Comparison of ENCODE assay signal across 8 cellular contexts in genomic region chr17:2395258-2396170, GRCh38. TPM values are rescaled to one million over a fixed set of nuclear protein-coding genes. Genes with fewer than 3 reads are reported as not detected.
A peak's percentile ranks its signal among the peaks of the same experiment; 100 is the strongest.
DNase-seq lines count a peak whose midpoint lies in the region; ATAC-seq and TF ChIP-seq lines count a peak whose summit lies in the region.

No MANE protein-coding gene starts in this region.

- CTCF ChIA-PET in activated CD4-positive, alpha-beta T cell treated with anti-CD3 and anti-CD28 coated beads, Interleukin-2, amount 10 ng/mL, durations not matched to agents 7 days and 5 days (lab: Charles Lee), result no interaction called here

- H3K4me3 ChIP-seq in iPS-20b (ENCODE audit: low read length) (peak overlapping the region; percentile 63; the same call in 1 of the 2 replicates), stomach (peak overlapping the region in 1 of 4 donors; percentile 26)

- POLR2A ChIA-PET in activated CD4-positive, alpha-beta T cell treated with anti-CD3 and anti-CD28 coated beads, Interleukin-2, amount 10 ng/mL, durations not matched to agents 7 days and 5 days (lab: Charles Lee), result no interaction called here

- peaks cover 12% of the 10 kb centered on the region for H3K36me3 Mint-ChIP-seq in activated CD4-positive, alpha-beta T cell treated with anti-CD3 and anti-CD28 coated beads, Interleukin-2, amount 10 ng/mL, durations not matched to agents 7 days and 5 days (ENCODE audit: low read depth)
- H3K36me3 Mint-ChIP-seq in activated naive CD8-positive, alpha-beta T cell, result no peaks in the 10 kb centered on the region

- H3K27me3 Mint-ChIP-seq in activated CD4-positive, alpha-beta T cell treated with anti-CD3 and anti-CD28 coated beads, Interleukin-2, amount 10 ng/mL, durations not matched to agents 7 days and 5 days, result no peaks in the 10 kb centered on the region
- no peaks in the 10 kb centered on the region for H3K27me3 Mint-ChIP-seq in activated naive CD8-positive, alpha-beta T cell

- no peak for ATAC-seq in HG02759 (IDR thresholded peaks at IDR 0.05; ENCODE audit: unreplicated experiment)

- H3K27ac Mint-ChIP-seq in activated CD4-positive, alpha-beta T cell treated with anti-CD3 and anti-CD28 coated beads, Interleukin-2, amount 10 ng/mL, durations not matched to agents 7 days and 5 days, result peak overlapping the region; percentile 78
- H3K27ac Mint-ChIP-seq in activated naive CD8-positive, alpha-beta T cell, result no peak overlapping the region

- H3K9ac ChIP-seq in iPS-20b (ENCODE audit: low read depth, low read length), result no peak overlapping the region; the same call in 1 of the 2 replicates

- H3K4me1 ChIP-seq in iPS-20b (ENCODE audit: insufficient read depth, low read length) (peaks cover 25% of the 10 kb centered on the region), stomach (peaks cover 61 to 78% (median 73%) of the 10 kb centered on the region in 4 donors)

- peak overlapping the region; percentile 43 for H3K4me3 Mint-ChIP-seq in activated CD4-positive, alpha-beta T cell treated with anti-CD3 and anti-CD28 coated beads, Interleukin-2, amount 10 ng/mL, durations not matched to agents 7 days and 5 days
- H3K4me3 Mint-ChIP-seq in activated naive CD8-positive, alpha-beta T cell, result peak overlapping the region; percentile 72

- no peak for TF ChIP-seq CTCF in stomach (IDR thresholded peaks at IDR 0.05)

- WGBS in stomach, 5 donors, result 57 to 68% (median 65%) methylated on average over 23 to 28 of the region's 28 CpGs

- H3K9me3 Mint-ChIP-seq in activated CD4-positive, alpha-beta T cell treated with anti-CD3 and anti-CD28 coated beads, Interleukin-2, amount 10 ng/mL, durations not matched to agents 7 days and 5 days, result no peaks in the 10 kb centered on the region
- no peaks in the 10 kb centered on the region for H3K9me3 Mint-ChIP-seq in activated naive CD8-positive, alpha-beta T cell (ENCODE audit: low read depth)

- TF ChIP-seq POLR2A in stomach (IDR thresholded peaks at IDR 0.05), result no peak

- H3K27me3 ChIP-seq in iPS-20b (ENCODE audit: insufficient read depth, low read length) (no peaks in the 10 kb centered on the region), stomach (no peaks in the 10 kb centered on the region)

- no peak overlapping the region for H3K27ac ChIP-seq in iPS-20b (ENCODE audit: low read length)
- peak overlapping the region; percentile 92 to 100 (median 99) for H3K27ac ChIP-seq in stomach

- DNase-seq in activated CD4-positive, alpha-beta T cell treated with anti-CD3 and anti-CD28 coated beads, Interleukin-2, amount 10 ng/mL, durations not matched to agents 7 days and 5 days, result no peak
- DNase-seq in activated CD4-positive, alpha-beta T cell treated with anti-CD3 and anti-CD28 coated beads, Interleukin-2, amount 50 U/mL, for 1 hour, result no peak
- no peak for DNase-seq in stomach
- DNase-seq in cortex of kidney (lab: John Stamatoyannopoulos, UW), result no peak
- DNase-seq in LoVo (ENCODE audit: low spot score), result no peak

- H3K36me3 ChIP-seq in iPS-20b (ENCODE audit: insufficient read depth, low read depth, low read length), result peaks cover 1% of the 10 kb centered on the region; the same call in 1 of the 2 replicates
- peaks cover 0 to 3% (median 0%) of the 10 kb centered on the region in 4 donors for H3K36me3 ChIP-seq in stomach

- intact Hi-C loops in stomach (cut with DNase I; ENCODE audit: low total_unique reads), result no loop called here

- peaks cover 58% of the 10 kb centered on the region for H3K4me1 Mint-ChIP-seq in activated CD4-positive, alpha-beta T cell treated with anti-CD3 and anti-CD28 coated beads, Interleukin-2, amount 10 ng/mL, durations not matched to agents 7 days and 5 days
- peaks cover 51% of the 10 kb centered on the region for H3K4me1 Mint-ChIP-seq in activated naive CD8-positive, alpha-beta T cell (ENCODE audit: low read depth)

- TF ChIP-seq EP300 in stomach (IDR thresholded peaks at IDR 0.05), result no peak

- H3K9me3 ChIP-seq in iPS-20b (ENCODE audit: insufficient read depth, low read depth, low read length) (no peaks in the 10 kb centered on the region), stomach (no peaks in the 10 kb centered on the region)

RNA-seq across cellular contexts. Expression of gene MNT, which starts 5.3 kb away (rescaled TPM):
- total RNA-seq in activated CD4-positive, alpha-beta T cell treated with anti-CD3 and anti-CD28 coated beads, Interleukin-2, amount 10 ng/mL, durations not matched to agents 7 days and 5 days, result 10 to 100 TPM; 24.2 to 31.1 TPM
- total RNA-seq in stomach, result 10 to 100 TPM in 3 of 5 donors, 1 to 10 TPM in 2; 3.5 to 55.8 (median 18.2) TPM
- polyA plus RNA-seq in stomach, result 1 to 10 TPM; 5.2 to 7.9 (median 7.3) TPM

RNA-seq across cellular contexts. Expression of gene SGSM2, which starts 58.2 kb away (rescaled TPM):
- 10 to 100 TPM; 58.3 to 61.6 TPM for total RNA-seq in activated CD4-positive, alpha-beta T cell treated with anti-CD3 and anti-CD28 coated beads, Interleukin-2, amount 10 ng/mL, durations not matched to agents 7 days and 5 days
- total RNA-seq in stomach, result 100 to 1,000 TPM in 1 of 5 donors, 10 to 100 TPM in 4; 48.5 to 224 (median 57.1) TPM
- polyA plus RNA-seq in stomach, result 10 to 100 TPM; 31.2 to 91.8 (median 41.5) TPM

RNA-seq across cellular contexts. Expression of gene TSR1, which starts 59.3 kb away (rescaled TPM):
- total RNA-seq in activated CD4-positive, alpha-beta T cell treated with anti-CD3 and anti-CD28 coated beads, Interleukin-2, amount 10 ng/mL, durations not matched to agents 7 days and 5 days, result 10 to 100 TPM; 27.2 to 27.4 TPM
- 10 to 100 TPM; 17.1 to 67.0 (median 33.8) TPM for total RNA-seq in stomach
- polyA plus RNA-seq in stomach, result 10 to 100 TPM; 12.2 to 13.8 (median 12.4) TPM
